Comparison of ENCODE assay signal across 8 cellular contexts in the genomic region with DNA sequence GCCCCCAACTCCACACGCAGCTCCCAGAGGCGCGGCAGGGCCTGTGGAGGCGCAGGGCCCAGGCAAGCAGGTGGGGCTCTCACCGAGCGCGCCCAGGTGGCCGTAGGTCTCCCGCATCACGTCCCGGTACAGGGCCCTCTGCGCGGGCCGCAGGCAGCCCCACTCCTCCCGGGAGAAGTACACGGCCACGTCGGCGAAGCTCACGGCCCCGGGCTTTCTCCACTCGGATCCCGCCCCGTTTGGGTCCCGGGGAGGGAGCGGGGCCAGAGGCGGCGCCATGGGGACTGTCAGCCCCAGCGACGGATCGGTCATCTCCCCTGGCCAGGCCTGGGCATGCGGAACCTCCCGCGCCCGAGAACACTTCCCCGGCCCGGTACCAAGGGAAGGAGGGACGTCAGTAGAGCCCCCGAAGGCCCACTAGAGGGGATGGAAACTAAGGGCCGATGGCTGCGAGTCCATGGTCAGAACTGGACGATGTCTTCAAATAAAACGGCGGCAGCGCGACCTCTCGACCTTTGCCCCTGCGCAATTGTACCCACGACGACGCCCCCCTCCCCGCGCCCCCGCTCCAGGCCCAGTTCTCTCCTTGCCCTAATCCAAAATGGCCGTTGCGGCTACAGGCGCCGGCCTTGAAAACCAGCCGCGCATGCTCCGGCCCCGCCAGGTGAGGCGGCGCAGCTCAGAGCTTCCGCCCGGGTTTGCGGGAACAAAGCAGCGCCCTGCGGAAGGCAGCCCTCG. TPM values are rescaled to one million over a fixed set of nuclear protein-coding genes. Genes with fewer than 3 reads are reported as not detected.
DNase-seq lines count a peak whose midpoint lies in the region; ATAC-seq and TF ChIP-seq lines count a peak whose summit lies in the region.

A gene (minus strand): TSS at position 491 of the 738 bp plus-strand sequence. CDS start 179 bp downstream, at position 312.

- H3K4me1 Mint-ChIP-seq in HFFc6 (ENCODE audit: low read depth) (peaks cover 16% of the 10 kb centered on the region), type B pancreatic cell (ENCODE audit: unreplicated experiment) (peaks cover 32% of the 10 kb centered on the region)

- peaks cover 4% of the 10 kb centered on the region for H3K36me3 ChIP-seq in adipocyte (ENCODE audit: control insufficient read depth, insufficient read depth, low read length, severe bottlenecking)
- H3K36me3 ChIP-seq in heart left ventricle, result peaks cover 0 to 28% (median 23%) of the 10 kb centered on the region in 9 donors

- peak; percentile 68 for DNase-seq in GF-D8 (lab: John Stamatoyannopoulos, UW)
- peak; percentile 62 for DNase-seq in HFFc6
- peak; percentile 89 for DNase-seq in NCI-H1436 (lab: John Stamatoyannopoulos, UW)
- peak; percentile 80 to 90 (median 88) for DNase-seq in T-helper 1 cell
- peak; percentile 92 for DNase-seq in adipocyte (ENCODE audit: low read depth)
- DNase-seq in heart left ventricle, result peak; percentile 95 to 96 (median 96)
- DNase-seq in posterior cingulate gyrus, result peak; percentile 89 to 99 (median 94)
- DNase-seq in type B pancreatic cell (ENCODE audit: extremely low spot score, unreplicated experiment), result peak; percentile 90

- peak within 1 kb of the TSS; percentile 86 to 99 (median 94) for H3K27ac ChIP-seq in heart left ventricle

- H3K36me3 Mint-ChIP-seq in HFFc6 (ENCODE audit: low read depth), result no peaks in the 10 kb centered on the region
- peaks cover 18% of the 10 kb centered on the region for H3K36me3 Mint-ChIP-seq in type B pancreatic cell

- H3K9ac ChIP-seq in adipocyte (ENCODE audit: low read length), result peak within 1 kb of the TSS; percentile 87

- TF ChIP-seq CTCF in HFFc6 (IDR thresholded peaks at IDR 0.05), result no peak
- peak in 2 of 12 donors; percentile 12 to 13 for TF ChIP-seq CTCF in heart left ventricle (IDR thresholded peaks at IDR 0.05)
- no peak for TF ChIP-seq CTCF in type B pancreatic cell (conservative IDR thresholded peaks at IDR 0.05)

- H3K9me3 Mint-ChIP-seq in HFFc6 (no peaks in the 10 kb centered on the region), type B pancreatic cell (no peaks in the 10 kb centered on the region)

- H3K27me3 ChIP-seq in adipocyte (replicated peaks; ENCODE audit: control insufficient read depth, insufficient read depth, low read length) (no peaks in the 10 kb centered on the region), heart left ventricle (no peaks in the 10 kb centered on the region)

- peak within 1 kb of the TSS; percentile 87 for H3K4me3 ChIP-seq in adipocyte (ENCODE audit: low read length)
- peak within 1 kb of the TSS; percentile 31 to 94 (median 82) for H3K4me3 ChIP-seq in heart left ventricle

- H3K27ac Mint-ChIP-seq in HFFc6 (peak within 1 kb of the TSS; percentile 87), type B pancreatic cell (peak within 1 kb of the TSS; percentile 95)

- 0 to 1% (median 0%) methylated on average over 19 to 70 of the region's 70 CpGs for WGBS in heart left ventricle, 4 donors

- H3K9me3 ChIP-seq in adipocyte (ENCODE audit: control insufficient read depth, low read length) (no peaks in the 10 kb centered on the region), heart left ventricle (no peaks in the 10 kb centered on the region)

- H3K4me3 Mint-ChIP-seq in HFFc6 (peak within 1 kb of the TSS; percentile 90), type B pancreatic cell (peak within 1 kb of the TSS; percentile 95)

- TF ChIP-seq POLR2A in heart left ventricle (IDR thresholded peaks at IDR 0.05), result peak in 1 of 2 donors; percentile 63

- H3K4me1 ChIP-seq in adipocyte (ENCODE audit: control insufficient read depth, insufficient read depth, low read length) (peaks cover 25% of the 10 kb centered on the region), heart left ventricle (peaks cover 0 to 34% (median 21%) of the 10 kb centered on the region in 12 donors)

- intact Hi-C loops in heart left ventricle (cut with DNase I) (loop anchor here (1.0 to 10.0 kb wide), 9 partner anchors 22 to 104 kb away; a partner anchor contains a TSS), posterior cingulate gyrus (cut with DNase I) (loop anchor here (1.0 kb wide), 2 partner anchors 8 to 24 kb away; a partner anchor contains a TSS)

- peaks cover 4% of the 10 kb centered on the region; the same call in 1 of the 2 replicates for H3K27me3 Mint-ChIP-seq in HFFc6 (ENCODE audit: insufficient read depth)
- no peaks in the 10 kb centered on the region for H3K27me3 Mint-ChIP-seq in type B pancreatic cell

- peak; percentile 88 to 95 (median 90) for ATAC-seq in heart left ventricle

RNA-seq across cellular contexts. Expression of the gene that starts here (rescaled TPM):
- total RNA-seq in HFFc6 (2021; fragmentation: NEBNext Ultra II Directional; extraction: Animal tissue kit (Norgen Biotek cat#: 25700)), result 1 to 10 TPM; 3.2 to 4.7 (median 3.8) TPM
- total RNA-seq in heart left ventricle (10 to 100 TPM in 5 of 9 donors, 1 to 10 TPM in 4; 8.6 to 15.2 (median 10.5) TPM), type B pancreatic cell (ENCODE audit: low replicate concordance) (9.3 and 11.4 TPM in 2 replicates)
- 1 to 10 TPM; 8.9 to 9.5 TPM for polyA plus RNA-seq in heart left ventricle

Comparison
In these comparisons a context has a peak if more than half of its experiments do, and no peak if none do; other contexts are left out.
1. Peak in every context shown above with its lines: DNase-seq, ATAC-seq, H3K4me3 ChIP-seq and H3K27ac ChIP-seq.